ENCODE assay signal across 1 cellular context in the genomic region with DNA sequence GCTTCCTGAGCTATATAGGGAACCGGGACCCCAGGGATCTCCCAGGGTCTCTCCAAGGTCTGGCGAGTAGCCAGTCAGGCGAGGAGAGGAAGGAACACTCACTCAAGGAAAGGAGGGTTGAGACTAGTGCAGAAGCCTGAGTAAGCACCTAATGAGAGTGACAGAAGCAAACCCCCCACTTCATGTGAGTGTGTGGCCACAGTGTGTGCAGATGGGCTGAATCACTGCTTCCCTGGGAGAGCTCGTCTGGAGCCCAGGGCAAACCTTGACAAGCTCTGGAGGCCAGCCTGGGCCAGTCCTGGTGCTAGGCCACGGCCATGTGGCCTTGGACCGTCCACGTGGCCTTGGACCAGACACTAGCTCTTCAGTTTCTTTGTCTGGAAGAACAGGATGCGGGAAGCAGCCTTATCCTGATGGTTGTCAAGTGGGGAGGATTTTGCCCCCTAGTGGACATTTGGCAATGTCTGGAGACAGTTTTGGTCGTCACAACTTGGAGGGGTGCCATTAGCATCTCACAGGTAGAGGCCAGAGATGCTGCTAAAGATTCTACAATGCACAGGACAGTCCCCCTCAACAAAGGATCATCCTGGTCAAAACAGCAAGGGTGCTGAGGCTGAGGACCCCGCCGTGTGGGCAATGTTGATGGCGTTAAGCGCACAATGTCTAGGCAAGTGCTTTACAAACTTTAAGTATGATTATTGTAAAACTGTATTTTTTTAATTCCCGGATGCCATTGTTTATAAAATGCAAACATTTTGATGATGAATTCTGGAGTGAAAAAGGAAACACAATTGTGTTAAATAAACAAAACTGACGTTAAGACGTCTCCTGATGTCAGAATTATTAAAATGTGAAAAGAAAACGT.
TF ChIP-seq lines count a peak whose summit lies in the region.

No MANE protein-coding gene starts in this region.

TF ChIP-seq in WTC11, 78 proteins besides CTCF, POLR2A, EP300 and RAD21 (continued from another document and continues in another):
- TF ChIP-seq, protein P1, sequence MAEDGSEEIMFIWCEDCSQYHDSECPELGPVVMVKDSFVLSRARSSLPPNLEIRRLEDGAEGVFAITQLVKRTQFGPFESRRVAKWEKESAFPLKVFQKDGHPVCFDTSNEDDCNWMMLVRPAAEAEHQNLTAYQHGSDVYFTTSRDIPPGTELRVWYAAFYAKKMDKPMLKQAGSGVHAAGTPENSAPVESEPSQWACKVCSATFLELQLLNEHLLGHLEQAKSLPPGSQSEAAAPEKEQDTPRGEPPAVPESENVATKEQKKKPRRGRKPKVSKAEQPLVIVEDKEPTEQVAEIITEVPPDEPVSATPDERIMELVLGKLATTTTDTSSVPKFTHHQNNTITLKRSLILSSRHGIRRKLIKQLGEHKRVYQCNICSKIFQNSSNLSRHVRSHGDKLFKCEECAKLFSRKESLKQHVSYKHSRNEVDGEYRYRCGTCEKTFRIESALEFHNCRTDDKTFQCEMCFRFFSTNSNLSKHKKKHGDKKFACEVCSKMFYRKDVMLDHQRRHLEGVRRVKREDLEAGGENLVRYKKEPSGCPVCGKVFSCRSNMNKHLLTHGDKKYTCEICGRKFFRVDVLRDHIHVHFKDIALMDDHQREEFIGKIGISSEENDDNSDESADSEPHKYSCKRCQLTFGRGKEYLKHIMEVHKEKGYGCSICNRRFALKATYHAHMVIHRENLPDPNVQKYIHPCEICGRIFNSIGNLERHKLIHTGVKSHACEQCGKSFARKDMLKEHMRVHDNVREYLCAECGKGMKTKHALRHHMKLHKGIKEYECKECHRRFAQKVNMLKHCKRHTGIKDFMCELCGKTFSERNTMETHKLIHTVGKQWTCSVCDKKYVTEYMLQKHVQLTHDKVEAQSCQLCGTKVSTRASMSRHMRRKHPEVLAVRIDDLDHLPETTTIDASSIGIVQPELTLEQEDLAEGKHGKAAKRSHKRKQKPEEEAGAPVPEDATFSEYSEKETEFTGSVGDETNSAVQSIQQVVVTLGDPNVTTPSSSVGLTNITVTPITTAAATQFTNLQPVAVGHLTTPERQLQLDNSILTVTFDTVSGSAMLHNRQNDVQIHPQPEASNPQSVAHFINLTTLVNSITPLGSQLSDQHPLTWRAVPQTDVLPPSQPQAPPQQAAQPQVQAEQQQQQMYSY (CRISPR knock-in tag; IDR thresholded peaks at IDR 0.05), result no peak
- TF ChIP-seq JUN (CRISPR knock-in tag; IDR thresholded peaks at IDR 0.05), result no peak
- TF ChIP-seq, protein P2, sequence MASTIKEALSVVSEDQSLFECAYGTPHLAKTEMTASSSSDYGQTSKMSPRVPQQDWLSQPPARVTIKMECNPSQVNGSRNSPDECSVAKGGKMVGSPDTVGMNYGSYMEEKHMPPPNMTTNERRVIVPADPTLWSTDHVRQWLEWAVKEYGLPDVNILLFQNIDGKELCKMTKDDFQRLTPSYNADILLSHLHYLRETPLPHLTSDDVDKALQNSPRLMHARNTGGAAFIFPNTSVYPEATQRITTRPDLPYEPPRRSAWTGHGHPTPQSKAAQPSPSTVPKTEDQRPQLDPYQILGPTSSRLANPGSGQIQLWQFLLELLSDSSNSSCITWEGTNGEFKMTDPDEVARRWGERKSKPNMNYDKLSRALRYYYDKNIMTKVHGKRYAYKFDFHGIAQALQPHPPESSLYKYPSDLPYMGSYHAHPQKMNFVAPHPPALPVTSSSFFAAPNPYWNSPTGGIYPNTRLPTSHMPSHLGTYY (CRISPR knock-in tag; IDR thresholded peaks at IDR 0.05), result no peak
- TF ChIP-seq, protein P3, sequence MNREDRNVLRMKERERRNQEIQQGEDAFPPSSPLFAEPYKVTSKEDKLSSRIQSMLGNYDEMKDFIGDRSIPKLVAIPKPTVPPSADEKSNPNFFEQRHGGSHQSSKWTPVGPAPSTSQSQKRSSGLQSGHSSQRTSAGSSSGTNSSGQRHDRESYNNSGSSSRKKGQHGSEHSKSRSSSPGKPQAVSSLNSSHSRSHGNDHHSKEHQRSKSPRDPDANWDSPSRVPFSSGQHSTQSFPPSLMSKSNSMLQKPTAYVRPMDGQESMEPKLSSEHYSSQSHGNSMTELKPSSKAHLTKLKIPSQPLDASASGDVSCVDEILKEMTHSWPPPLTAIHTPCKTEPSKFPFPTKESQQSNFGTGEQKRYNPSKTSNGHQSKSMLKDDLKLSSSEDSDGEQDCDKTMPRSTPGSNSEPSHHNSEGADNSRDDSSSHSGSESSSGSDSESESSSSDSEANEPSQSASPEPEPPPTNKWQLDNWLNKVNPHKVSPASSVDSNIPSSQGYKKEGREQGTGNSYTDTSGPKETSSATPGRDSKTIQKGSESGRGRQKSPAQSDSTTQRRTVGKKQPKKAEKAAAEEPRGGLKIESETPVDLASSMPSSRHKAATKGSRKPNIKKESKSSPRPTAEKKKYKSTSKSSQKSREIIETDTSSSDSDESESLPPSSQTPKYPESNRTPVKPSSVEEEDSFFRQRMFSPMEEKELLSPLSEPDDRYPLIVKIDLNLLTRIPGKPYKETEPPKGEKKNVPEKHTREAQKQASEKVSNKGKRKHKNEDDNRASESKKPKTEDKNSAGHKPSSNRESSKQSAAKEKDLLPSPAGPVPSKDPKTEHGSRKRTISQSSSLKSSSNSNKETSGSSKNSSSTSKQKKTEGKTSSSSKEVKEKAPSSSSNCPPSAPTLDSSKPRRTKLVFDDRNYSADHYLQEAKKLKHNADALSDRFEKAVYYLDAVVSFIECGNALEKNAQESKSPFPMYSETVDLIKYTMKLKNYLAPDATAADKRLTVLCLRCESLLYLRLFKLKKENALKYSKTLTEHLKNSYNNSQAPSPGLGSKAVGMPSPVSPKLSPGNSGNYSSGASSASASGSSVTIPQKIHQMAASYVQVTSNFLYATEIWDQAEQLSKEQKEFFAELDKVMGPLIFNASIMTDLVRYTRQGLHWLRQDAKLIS (CRISPR knock-in tag; IDR thresholded peaks at IDR 0.05; ENCODE audit: borderline replicate concordance), result no peak
- TF ChIP-seq HMGXB4 (CRISPR knock-in tag; IDR thresholded peaks at IDR 0.05), result no peak
- TF ChIP-seq FOXP1 (CRISPR knock-in tag; IDR thresholded peaks at IDR 0.05; ENCODE audit: borderline replicate concordance), result no peak
- TF ChIP-seq JAZF1 (CRISPR knock-in tag; IDR thresholded peaks at IDR 0.05), result no peak
- TF ChIP-seq, protein P4, sequence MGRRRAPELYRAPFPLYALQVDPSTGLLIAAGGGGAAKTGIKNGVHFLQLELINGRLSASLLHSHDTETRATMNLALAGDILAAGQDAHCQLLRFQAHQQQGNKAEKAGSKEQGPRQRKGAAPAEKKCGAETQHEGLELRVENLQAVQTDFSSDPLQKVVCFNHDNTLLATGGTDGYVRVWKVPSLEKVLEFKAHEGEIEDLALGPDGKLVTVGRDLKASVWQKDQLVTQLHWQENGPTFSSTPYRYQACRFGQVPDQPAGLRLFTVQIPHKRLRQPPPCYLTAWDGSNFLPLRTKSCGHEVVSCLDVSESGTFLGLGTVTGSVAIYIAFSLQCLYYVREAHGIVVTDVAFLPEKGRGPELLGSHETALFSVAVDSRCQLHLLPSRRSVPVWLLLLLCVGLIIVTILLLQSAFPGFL (CRISPR knock-in tag; IDR thresholded peaks at IDR 0.05; ENCODE audit: borderline replicate concordance), result no peak
- no peak for TF ChIP-seq ZBTB21 (CRISPR knock-in tag; IDR thresholded peaks at IDR 0.05; ENCODE audit: borderline replicate concordance)
- TF ChIP-seq, protein P5, sequence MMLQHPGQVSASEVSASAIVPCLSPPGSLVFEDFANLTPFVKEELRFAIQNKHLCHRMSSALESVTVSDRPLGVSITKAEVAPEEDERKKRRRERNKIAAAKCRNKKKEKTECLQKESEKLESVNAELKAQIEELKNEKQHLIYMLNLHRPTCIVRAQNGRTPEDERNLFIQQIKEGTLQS (CRISPR knock-in tag; conservative IDR thresholded peaks at IDR 0.05), result no peak
- no peak for TF ChIP-seq CREB1 (CRISPR knock-in tag; IDR thresholded peaks at IDR 0.05)
- no peak for TF ChIP-seq CREM (CRISPR knock-in tag; IDR thresholded peaks at IDR 0.05)
- TF ChIP-seq TEAD4 (CRISPR knock-in tag; IDR thresholded peaks at IDR 0.05), result peak; percentile 37; the same call in 1 of the 2 replicates
- TF ChIP-seq PRRX2 (CRISPR knock-in tag; IDR thresholded peaks at IDR 0.05), result no peak
- no peak for TF ChIP-seq IRF1 (CRISPR knock-in tag; IDR thresholded peaks at IDR 0.05)
- TF ChIP-seq NFYB (CRISPR knock-in tag; conservative IDR thresholded peaks at IDR 0.05; ENCODE audit: low read depth), result no peak
- no peak for TF ChIP-seq NFATC4 (CRISPR knock-in tag; IDR thresholded peaks at IDR 0.05)
- TF ChIP-seq, protein P6, sequence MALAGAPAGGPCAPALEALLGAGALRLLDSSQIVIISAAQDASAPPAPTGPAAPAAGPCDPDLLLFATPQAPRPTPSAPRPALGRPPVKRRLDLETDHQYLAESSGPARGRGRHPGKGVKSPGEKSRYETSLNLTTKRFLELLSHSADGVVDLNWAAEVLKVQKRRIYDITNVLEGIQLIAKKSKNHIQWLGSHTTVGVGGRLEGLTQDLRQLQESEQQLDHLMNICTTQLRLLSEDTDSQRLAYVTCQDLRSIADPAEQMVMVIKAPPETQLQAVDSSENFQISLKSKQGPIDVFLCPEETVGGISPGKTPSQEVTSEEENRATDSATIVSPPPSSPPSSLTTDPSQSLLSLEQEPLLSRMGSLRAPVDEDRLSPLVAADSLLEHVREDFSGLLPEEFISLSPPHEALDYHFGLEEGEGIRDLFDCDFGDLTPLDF (CRISPR knock-in tag; IDR thresholded peaks at IDR 0.05), result no peak
- TF ChIP-seq NR1H2 (CRISPR knock-in tag; IDR thresholded peaks at IDR 0.05), result no peak
- no peak for TF ChIP-seq ZNF281 (CRISPR knock-in tag; IDR thresholded peaks at IDR 0.05)
- TF ChIP-seq ZNF121 (CRISPR knock-in tag; IDR thresholded peaks at IDR 0.05), result no peak
- no peak for TF ChIP-seq NR2C2 (CRISPR knock-in tag; IDR thresholded peaks at IDR 0.05)
- TF ChIP-seq ZNF219 (CRISPR knock-in tag; IDR thresholded peaks at IDR 0.05; ENCODE audit: borderline replicate concordance), result no peak
- TF ChIP-seq SOX15 (CRISPR knock-in tag; IDR thresholded peaks at IDR 0.05), result no peak
- TF ChIP-seq NFE2L1 (CRISPR knock-in tag; IDR thresholded peaks at IDR 0.05), result no peak
- TF ChIP-seq CBFB (CRISPR knock-in tag; IDR thresholded peaks at IDR 0.05; ENCODE audit: low read depth), result no peak
- TF ChIP-seq, protein P7, sequence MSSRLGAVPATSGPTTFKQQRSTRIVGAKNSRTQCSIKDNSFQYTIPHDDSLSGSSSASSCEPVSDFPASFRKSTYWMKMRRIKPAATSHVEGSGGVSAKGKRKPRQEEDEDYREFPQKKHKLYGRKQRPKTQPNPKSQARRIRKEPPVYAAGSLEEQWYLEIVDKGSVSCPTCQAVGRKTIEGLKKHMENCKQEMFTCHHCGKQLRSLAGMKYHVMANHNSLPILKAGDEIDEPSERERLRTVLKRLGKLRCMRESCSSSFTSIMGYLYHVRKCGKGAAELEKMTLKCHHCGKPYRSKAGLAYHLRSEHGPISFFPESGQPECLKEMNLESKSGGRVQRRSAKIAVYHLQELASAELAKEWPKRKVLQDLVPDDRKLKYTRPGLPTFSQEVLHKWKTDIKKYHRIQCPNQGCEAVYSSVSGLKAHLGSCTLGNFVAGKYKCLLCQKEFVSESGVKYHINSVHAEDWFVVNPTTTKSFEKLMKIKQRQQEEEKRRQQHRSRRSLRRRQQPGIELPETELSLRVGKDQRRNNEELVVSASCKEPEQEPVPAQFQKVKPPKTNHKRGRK (CRISPR knock-in tag; IDR thresholded peaks at IDR 0.05; ENCODE audit: borderline replicate concordance), result no peak
- no peak for TF ChIP-seq TCF7 (CRISPR knock-in tag; IDR thresholded peaks at IDR 0.05; ENCODE audit: low read depth)
- TF ChIP-seq CDX4 (CRISPR knock-in tag; IDR thresholded peaks at IDR 0.05; ENCODE audit: borderline replicate concordance), result no peak
- no peak for TF ChIP-seq ESRRA (CRISPR knock-in tag; IDR thresholded peaks at IDR 0.05; ENCODE audit: borderline replicate concordance)
- TF ChIP-seq KAT7 (CRISPR knock-in tag; IDR thresholded peaks at IDR 0.05; ENCODE audit: borderline replicate concordance), result no peak
- no peak for TF ChIP-seq NR3C1 (CRISPR knock-in tag; conservative IDR thresholded peaks at IDR 0.05; ENCODE audit: low read depth)
- no peak for TF ChIP-seq TP53 (CRISPR knock-in tag; IDR thresholded peaks at IDR 0.05)
- no peak for TF ChIP-seq OVOL2 (CRISPR knock-in tag; IDR thresholded peaks at IDR 0.05; ENCODE audit: borderline replicate concordance)
- TF ChIP-seq RELA (CRISPR knock-in tag; IDR thresholded peaks at IDR 0.05; ENCODE audit: borderline replicate concordance), result no peak
- 0 out of 2 replicates have a peak, but pooled peaks have one; percentile 57 for TF ChIP-seq SMAD4 (CRISPR knock-in tag; IDR thresholded peaks at IDR 0.05)
